ENCODE assay signal across 28 cellular contexts in genomic region chr2:215779912-215780311, GRCh38.
"Had no signal": no experiment of that assay in that cellular context is flagged by ENCODE, and none has a peak within 500 bp of the region (broad histone marks: within the 10 kb centered on the region; RNA-seq: fewer than 3 reads in every experiment).

No MANE protein-coding gene starts in this region.

- H3K27ac Mint-ChIP-seq: activated CD4-positive, alpha-beta memory T cell treated with anti-CD3 and anti-CD28 coated beads, Interleukin-2, amount 10 ng/mL, durations not matched to agents 7 days and 5 days; activated CD4-positive, alpha-beta T cell treated with anti-CD3 and anti-CD28 coated beads, Interleukin-2, amount 10 ng/mL, durations not matched to agents 7 days and 5 days; activated T-cell treated with anti-CD3 and anti-CD28 coated beads, Interleukin-2, amount 50 U/mL, for 24 hours; dendritic cell treated with granulocyte-macrophage colony-stimulating factor and Interleukin-4, amounts not matched to agents 40 ng/mL and 50 ng/mL, for 4 days; endodermal cell; immature natural killer cell; mesothelial cell of epicardium had no signal

- DNase-seq: activated CD4-positive, alpha-beta memory T cell treated with anti-CD3 and anti-CD28 coated beads, Interleukin-2, amount 10 ng/mL, durations not matched to agents 7 days and 5 days; activated CD4-positive, alpha-beta T cell treated with anti-CD3 and anti-CD28 coated beads for 1 hour; activated CD4-positive, alpha-beta T cell treated with anti-CD3 and anti-CD28 coated beads, Interleukin-2, amount 10 ng/mL, durations not matched to agents 7 days and 5 days; activated CD8-positive, alpha-beta memory T cell treated with anti-CD3 and anti-CD28 coated beads, Interleukin-2, amount 50 U/mL, for 48 hours; activated gamma-delta T cell; activated naive CD4-positive, alpha-beta T cell treated with anti-CD3 and anti-CD28 coated beads, Interleukin-2, amount 50 U/mL, for 16 hours; activated T-cell treated with anti-CD3 and anti-CD28 coated beads, Interleukin-2, amount 50 U/mL, for 24 hours; endodermal cell; foreskin keratinocyte; heart left ventricle; hypothalamus; immature natural killer cell; kidney; left colon; mammary epithelial cell; naive thymus-derived CD4-positive, alpha-beta T cell; occipital lobe; spleen; stimulated activated naive CD4-positive, alpha-beta T cell; T-helper 2 cell; upper lobe of right lung had no signal

- H3K9me3 ChIP-seq: heart left ventricle, right atrium auricular region, spleen, upper lobe of right lung had no signal

- H3K4me3 ChIP-seq: heart left ventricle, right atrium auricular region, spleen, upper lobe of right lung had no signal

- H3K9ac ChIP-seq: parathyroid adenoma had no signal

- H3K79me2 ChIP-seq: parathyroid adenoma had no signal

- H3K27me3 ChIP-seq: foreskin keratinocyte, heart left ventricle, right atrium auricular region, spleen, upper lobe of right lung had no signal

- H2AFZ ChIP-seq: parathyroid adenoma had no signal

- H3K4me1 Mint-ChIP-seq: activated CD4-positive, alpha-beta memory T cell treated with anti-CD3 and anti-CD28 coated beads, Interleukin-2, amount 10 ng/mL, durations not matched to agents 7 days and 5 days; activated CD4-positive, alpha-beta T cell treated with anti-CD3 and anti-CD28 coated beads, Interleukin-2, amount 10 ng/mL, durations not matched to agents 7 days and 5 days; central memory CD8-positive, alpha-beta T cell; immature natural killer cell; naive thymus-derived CD4-positive, alpha-beta T cell had no signal

- H3K4me3 Mint-ChIP-seq: activated CD4-positive, alpha-beta memory T cell treated with anti-CD3 and anti-CD28 coated beads, Interleukin-2, amount 10 ng/mL, durations not matched to agents 7 days and 5 days; activated CD4-positive, alpha-beta T cell treated with anti-CD3 and anti-CD28 coated beads, Interleukin-2, amount 10 ng/mL, durations not matched to agents 7 days and 5 days; activated T-cell treated with anti-CD3 and anti-CD28 coated beads, Interleukin-2, amount 50 U/mL, for 24 hours; central memory CD8-positive, alpha-beta T cell; dendritic cell treated with granulocyte-macrophage colony-stimulating factor and Interleukin-4, amounts not matched to agents 40 ng/mL and 50 ng/mL, for 4 days; endodermal cell; immature natural killer cell; mesothelial cell of epicardium; naive thymus-derived CD4-positive, alpha-beta T cell; neural crest cell had no signal

- H3K36me3 ChIP-seq: heart left ventricle, right atrium auricular region, spleen, upper lobe of right lung had no signal

- H3K4me1 ChIP-seq: foreskin keratinocyte, parathyroid adenoma, spleen, upper lobe of right lung had no signal

- ATAC-seq: esophagus mucosa; foreskin keratinocyte; heart left ventricle; left colon; naive thymus-derived CD4-positive, alpha-beta T cell; upper lobe of right lung had no signal

- H3K9me3 Mint-ChIP-seq: activated CD4-positive, alpha-beta memory T cell treated with anti-CD3 and anti-CD28 coated beads, Interleukin-2, amount 10 ng/mL, durations not matched to agents 7 days and 5 days; activated CD4-positive, alpha-beta T cell treated with anti-CD3 and anti-CD28 coated beads, Interleukin-2, amount 10 ng/mL, durations not matched to agents 7 days and 5 days; activated T-cell treated with anti-CD3 and anti-CD28 coated beads, Interleukin-2, amount 50 U/mL, for 24 hours; central memory CD8-positive, alpha-beta T cell; dendritic cell treated with granulocyte-macrophage colony-stimulating factor and Interleukin-4, amounts not matched to agents 40 ng/mL and 50 ng/mL, for 4 days; endodermal cell; mesothelial cell of epicardium; naive thymus-derived CD4-positive, alpha-beta T cell had no signal

- H3K27me3 Mint-ChIP-seq: activated CD4-positive, alpha-beta memory T cell treated with anti-CD3 and anti-CD28 coated beads, Interleukin-2, amount 10 ng/mL, durations not matched to agents 7 days and 5 days had no signal

- H3K27ac ChIP-seq: foreskin keratinocyte, parathyroid adenoma, right atrium auricular region, spleen, upper lobe of right lung had no signal

- H3K36me3 Mint-ChIP-seq: immature natural killer cell; mesothelial cell of epicardium; naive thymus-derived CD4-positive, alpha-beta T cell had no signal
